12 cellular contexts compared by ENCODE assay signal in genomic region chr3:39414421-39414907, GRCh38. TPM values are rescaled to one million over a fixed set of nuclear protein-coding genes. Genes with fewer than 3 reads are reported as not detected.
DNase-seq lines count a peak whose midpoint lies in the region; ATAC-seq and TF ChIP-seq lines count a peak whose summit lies in the region.
"Had no signal": no experiment of that assay in that cellular context is flagged by ENCODE, and none has a peak within 500 bp of the region (broad histone marks: within the 10 kb centered on the region; RNA-seq: fewer than 3 reads in every experiment).

No MANE protein-coding gene starts in this region.

- CTCF ChIA-PET in Caco-2 (lab: Charles Lee) = no interaction called here
- CTCF ChIA-PET in HCT116 (lab: Charles Lee) = interaction anchor here (1.1 to 4.0 kb wide), 2 partner anchors 32 to 84 kb away, joined by 4 to 37 read pairs; no protein-coding TSS in a partner anchor
- CTCF ChIA-PET in activated CD8-positive, alpha-beta memory T cell treated with anti-CD3 and anti-CD28 coated beads, Interleukin-2, amount 10 ng/mL, durations not matched to agents 7 days and 5 days (lab: Charles Lee) = interaction anchor here (1.4 to 4.4 kb wide), 3 partner anchors 8 to 33 kb away, joined by 3 to 30 read pairs (median 8); partner anchors contain the start of gene RPSA

- H3K4me1 Mint-ChIP-seq in Caco-2 (ENCODE audit: low read depth, unreplicated experiment) = peaks cover 17% of the 10 kb centered on the region
- H3K4me1 Mint-ChIP-seq in activated CD8-positive, alpha-beta memory T cell treated with anti-CD3 and anti-CD28 coated beads, Interleukin-2, amount 10 ng/mL, durations not matched to agents 7 days and 5 days = peaks cover 21% of the 10 kb centered on the region

- ATAC-seq in HCT116 (peak; percentile 31), HG02798 (IDR thresholded peaks at IDR 0.05; ENCODE audit: poor library complexity, unreplicated experiment) (no peak), HG02870 (IDR thresholded peaks at IDR 0.05; ENCODE audit: unreplicated experiment) (no peak)
- ATAC-seq in activated CD8-positive, alpha-beta memory T cell treated with anti-CD3 and anti-CD28 coated beads, Interleukin-2, amount 10 ng/mL, durations not matched to agents 7 days and 5 days = no peak

- H3K27ac ChIP-seq in HCT116 (ENCODE audit: low read depth, low read length) = peak overlapping the region; percentile 54
- H3K27ac ChIP-seq in mesenchymal stem cell (ENCODE audit: low read length, poor library complexity, severe bottlenecking) = no peak overlapping the region
- H3K27ac ChIP-seq: right lobe of liver, uterus had no signal

- TF ChIP-seq CTCF in Caco-2 (IDR thresholded peaks at IDR 0.05; ENCODE audit: insufficient read depth in 1 of 2, low read depth in 1 of 2, low read length in 1 of 2, severe bottlenecking in 1 of 2, unreplicated experiment in 1 of 2) (no peak), HCT116 (IDR thresholded peaks at IDR 0.05 in 2 of 3, conservative IDR thresholded peaks at IDR 0.05 in 1 of 3; ENCODE audit: borderline replicate concordance in 1 of 3, insufficient read depth in 1 of 3, low read depth in 2 of 3, low read length in 2 of 3) (no peak)

- H3K4me3 ChIP-seq in Caco-2 (ENCODE audit: low read depth, low read length) = no peak overlapping the region
- no peak overlapping the region for H3K4me3 ChIP-seq in HCT116 (replicated peaks in 1 of 2; ENCODE audit: low read depth in 1 of 2, low read length in 2 of 2)
- no peak overlapping the region for H3K4me3 ChIP-seq in mesenchymal stem cell (ENCODE audit: insufficient read depth in 1 of 2, low read depth in 1 of 2, low read length in 2 of 2)
- H3K4me3 ChIP-seq: right lobe of liver, uterus had no signal

- no peak overlapping the region for H4K91ac ChIP-seq in mesenchymal stem cell (ENCODE audit: low read length)

- H3K9me2 ChIP-seq in HCT116 (ENCODE audit: insufficient read depth) = no peaks in the 10 kb centered on the region

- no peak overlapping the region for H2BK12ac ChIP-seq in mesenchymal stem cell (ENCODE audit: low read length in 2 of 2)

- POLR2A ChIA-PET in Caco-2 (lab: Charles Lee) (no interaction called here), HCT116 (lab: Charles Lee) (no interaction called here)

- H4K8ac ChIP-seq in mesenchymal stem cell (ENCODE audit: low read length) = no peak overlapping the region

- H3K27ac Mint-ChIP-seq in Caco-2 (ENCODE audit: unreplicated experiment) = peak overlapping the region; percentile 39
- H3K27ac Mint-ChIP-seq in activated CD8-positive, alpha-beta memory T cell treated with anti-CD3 and anti-CD28 coated beads, Interleukin-2, amount 10 ng/mL, durations not matched to agents 7 days and 5 days = peak overlapping the region; percentile 5

- no peaks in the 10 kb centered on the region for H3K9me3 ChIP-seq in Caco-2
- no peaks in the 10 kb centered on the region for H3K9me3 ChIP-seq in HCT116 (ENCODE audit: control insufficient read depth in 1 of 2, insufficient read depth in 1 of 2, low read depth in 1 of 2, low read length in 2 of 2)
- no peaks in the 10 kb centered on the region for H3K9me3 ChIP-seq in mesenchymal stem cell (ENCODE audit: control insufficient read depth, low read length)
- H3K9me3 ChIP-seq: right lobe of liver, uterus had no signal

- H2BK5ac ChIP-seq in mesenchymal stem cell (ENCODE audit: low read depth, low read length, poor library complexity, severe bottlenecking) = no peak overlapping the region

- H2AFZ ChIP-seq in HCT116 (ENCODE audit: low read depth, low read length, poor library complexity, severe bottlenecking) (no peak overlapping the region), mesenchymal stem cell (ENCODE audit: low read depth, low read length) (no peak overlapping the region)

- peaks cover 39% of the 10 kb centered on the region; the same call in 1 of the 2 replicates for H4K20me1 ChIP-seq in HCT116 (ENCODE audit: insufficient read depth)

- H2AK5ac ChIP-seq in mesenchymal stem cell (ENCODE audit: low read length, severe bottlenecking) = no peak overlapping the region

- DNase-seq in Caco-2 = no peak
- no peak for DNase-seq in HCT116 (ENCODE audit: low read depth, low spot score)
- DNase-seq in activated CD8-positive, alpha-beta memory T cell treated with anti-CD3 and anti-CD28 coated beads, Interleukin-2, amount 10 ng/mL, durations not matched to agents 7 days and 5 days = no peak
- no peak for DNase-seq in mesenchymal stem cell
- no peak for DNase-seq in Ammon's horn (ENCODE audit: low spot score)
- no peak for DNase-seq in medulla oblongata (ENCODE audit: extremely low spot score)
- DNase-seq: hippocampal formation, NCI-H510A, right lobe of liver, uterus had no signal

- H3K23ac ChIP-seq in mesenchymal stem cell (ENCODE audit: low read length in 2 of 2) = no peak overlapping the region

- H3K4me1 ChIP-seq in Caco-2 (peaks cover 6% of the 10 kb centered on the region; the same call in 1 of the 2 replicates), HCT116 (ENCODE audit: control insufficient read depth in 1 of 2, insufficient read depth in 2 of 2, low read length in 2 of 2) (peaks cover 0 to 26% of the 10 kb centered on the region in 2 experiments; a peak in 2 of 4 replicates), mesenchymal stem cell (ENCODE audit: control insufficient read depth, insufficient read depth, low read depth, low read length) (peaks cover 9% of the 10 kb centered on the region)
- H3K4me1 ChIP-seq: right lobe of liver, uterus had no signal

- BruUV-seq in Caco-2 (replicated peaks; lab: Mats Ljungman, UMichigan) = no TSS peak
- no TSS peak for BruUV-seq in HCT116 (replicated peaks; lab: Mats Ljungman, UMichigan)

- no peak for TF ChIP-seq RAD21 in HCT116 (IDR thresholded peaks at IDR 0.05; ENCODE audit: low read depth)

- H3K4ac ChIP-seq in mesenchymal stem cell (ENCODE audit: low read depth in 1 of 2, low read length in 2 of 2) = no peak overlapping the region

- peaks cover 22% of the 10 kb centered on the region for H3K79me2 ChIP-seq in HCT116 (ENCODE audit: insufficient read depth, low read length)

- H2BK120ac ChIP-seq in mesenchymal stem cell (ENCODE audit: low read depth, low read length) = no peak overlapping the region

- peak overlapping the region; percentile 30 for H2BK15ac ChIP-seq in mesenchymal stem cell (ENCODE audit: low read depth, poor library complexity, severe bottlenecking)

- no peaks in the 10 kb centered on the region for H3K27me3 ChIP-seq in Caco-2 (replicated peaks; ENCODE audit: control insufficient read depth, insufficient read depth, low read length)
- no peaks in the 10 kb centered on the region for H3K27me3 ChIP-seq in HCT116 (ENCODE audit: insufficient read depth, low read length)
- H3K27me3 ChIP-seq in mesenchymal stem cell (ENCODE audit: control insufficient read depth in 1 of 2, insufficient read depth in 1 of 2, low read length in 2 of 2) = no peaks in the 10 kb centered on the region
- H3K27me3 ChIP-seq: right lobe of liver, uterus had no signal

- no peak overlapping the region for H3K4me2 ChIP-seq in HCT116 (ENCODE audit: low read length)
- no peak overlapping the region for H3K4me2 ChIP-seq in mesenchymal stem cell (ENCODE audit: low read length, poor library complexity, severe bottlenecking)

- no peak overlapping the region for H3K14ac ChIP-seq in mesenchymal stem cell (ENCODE audit: low read length in 2 of 2)

- H3K4me3 Mint-ChIP-seq in Caco-2 (ENCODE audit: unreplicated experiment) = no peak overlapping the region
- H3K4me3 Mint-ChIP-seq in activated CD8-positive, alpha-beta memory T cell treated with anti-CD3 and anti-CD28 coated beads, Interleukin-2, amount 10 ng/mL, durations not matched to agents 7 days and 5 days = no peak overlapping the region

- no peak overlapping the region for H3K18ac ChIP-seq in mesenchymal stem cell (ENCODE audit: low read depth in 1 of 2, low read length in 2 of 2)

- H3K36me3 Mint-ChIP-seq in Caco-2 (ENCODE audit: insufficient read depth, unreplicated experiment) = peaks cover 70% of the 10 kb centered on the region
- H3K36me3 Mint-ChIP-seq in activated CD8-positive, alpha-beta memory T cell treated with anti-CD3 and anti-CD28 coated beads, Interleukin-2, amount 10 ng/mL, durations not matched to agents 7 days and 5 days = peaks cover 42% of the 10 kb centered on the region

- H3K27me3 Mint-ChIP-seq in Caco-2 (ENCODE audit: insufficient read depth, unreplicated experiment) = no peaks in the 10 kb centered on the region
- no peaks in the 10 kb centered on the region for H3K27me3 Mint-ChIP-seq in activated CD8-positive, alpha-beta memory T cell treated with anti-CD3 and anti-CD28 coated beads, Interleukin-2, amount 10 ng/mL, durations not matched to agents 7 days and 5 days

- no peaks in the 10 kb centered on the region for H3K9me3 Mint-ChIP-seq in Caco-2 (ENCODE audit: unreplicated experiment)
- no peaks in the 10 kb centered on the region for H3K9me3 Mint-ChIP-seq in activated CD8-positive, alpha-beta memory T cell treated with anti-CD3 and anti-CD28 coated beads, Interleukin-2, amount 10 ng/mL, durations not matched to agents 7 days and 5 days (ENCODE audit: low read depth)

- no peak for TF ChIP-seq POLR2A in HCT116 (IDR thresholded peaks at IDR 0.05; ENCODE audit: borderline replicate concordance, extremely low read depth, insufficient read depth, insufficient read length)

- intact Hi-C loops in Caco-2 (cut with micrococcal nuclease; ENCODE audit: unreplicated experiment) = no loop called here
- intact Hi-C loops in HCT116 (cut with micrococcal nuclease) = loop anchor here (10.0 kb wide), 1 partner anchor 900 kb away; no protein-coding TSS in a partner anchor

- peaks cover 11% of the 10 kb centered on the region for H3K79me1 ChIP-seq in mesenchymal stem cell (replicated peaks; ENCODE audit: low read length, poor library complexity, severe bottlenecking)

- RAD21 ChIA-PET in HCT116 (lab: Charles Lee; ENCODE audit: low non-redundant PET in 1 of 2, low total read pairs in 2 of 2, uncharacterized antibody in 2 of 2, unreplicated experiment in 2 of 2) = no interaction called here

- peaks cover 4% of the 10 kb centered on the region for H3K36me3 ChIP-seq in Caco-2 (ENCODE audit: control insufficient read depth, insufficient read depth, low read length)
- peaks cover 30 to 45% of the 10 kb centered on the region in 2 experiments for H3K36me3 ChIP-seq in HCT116 (ENCODE audit: control insufficient read depth in 1 of 2, insufficient read depth in 2 of 2, low read length in 2 of 2)
- H3K36me3 ChIP-seq in mesenchymal stem cell (ENCODE audit: control insufficient read depth in 1 of 2, insufficient read depth in 2 of 2, low read depth in 1 of 2, low read length in 2 of 2) = peaks cover 44 to 56% of the 10 kb centered on the region in 2 experiments
- H3K36me3 ChIP-seq: uterus had no signal

- WGBS in mesenchymal stem cell = 90% methylated on average over 2 of the region's 2 CpGs

- H3K9ac ChIP-seq in HCT116 (ENCODE audit: low read length) (no peak overlapping the region), mesenchymal stem cell (ENCODE audit: low read length) (peak overlapping the region; percentile 1)

RNA-seq across cellular contexts. Expression of gene RPSA, which starts 7.9 kb away (rescaled TPM):
- 1,548 and 1,562 TPM in 2 replicates for total RNA-seq in Caco-2 (2022)
- total RNA-seq in HCT116 (2021; ENCODE audit: unreplicated experiment) = 2,486 TPM
- 3,310 and 3,338 TPM in 2 replicates for polyA plus RNA-seq in HCT116 (2012)
- total RNA-seq in activated CD8-positive, alpha-beta memory T cell treated with anti-CD3 and anti-CD28 coated beads, Interleukin-2, amount 10 ng/mL, durations not matched to agents 7 days and 5 days = 1,000 to 10,000 TPM; 1,232 to 1,591 TPM
- 1,855 TPM for polyA plus RNA-seq in mesenchymal stem cell (2013, experiment 1 of 2)
- polyA plus RNA-seq in mesenchymal stem cell (2013, experiment 2 of 2) = 1,954 TPM

RNA-seq across cellular contexts. Expression of gene SLC25A38, which starts 31.3 kb away (rescaled TPM):
- total RNA-seq in Caco-2 (2022) = 33.1 and 37.7 TPM in 2 replicates
- total RNA-seq in HCT116 (2021; ENCODE audit: unreplicated experiment) = 26.7 TPM
- 17.0 and 23.9 TPM in 2 replicates for polyA plus RNA-seq in HCT116 (2012)
- total RNA-seq in activated CD8-positive, alpha-beta memory T cell treated with anti-CD3 and anti-CD28 coated beads, Interleukin-2, amount 10 ng/mL, durations not matched to agents 7 days and 5 days = 10 to 100 TPM; 36.2 to 55.9 TPM
- polyA plus RNA-seq in mesenchymal stem cell (2013, experiment 1 of 2) = 29.8 TPM
- polyA plus RNA-seq in mesenchymal stem cell (2013, experiment 2 of 2) = 29.6 TPM

RNA-seq across cellular contexts. Expression of gene MOBP, which starts 53.0 kb away (rescaled TPM):
- total RNA-seq in Caco-2 (2022) (0.27 and 0.60 TPM in 2 replicates), HCT116 (2021; ENCODE audit: unreplicated experiment) (not detected)
- polyA plus RNA-seq in HCT116 (2012) = not detected in 2 replicates
- total RNA-seq in activated CD8-positive, alpha-beta memory T cell treated with anti-CD3 and anti-CD28 coated beads, Interleukin-2, amount 10 ng/mL, durations not matched to agents 7 days and 5 days = not detected
- under 0.01 TPM for polyA plus RNA-seq in mesenchymal stem cell (2013, experiment 1 of 2)
- polyA plus RNA-seq in mesenchymal stem cell (2013, experiment 2 of 2) = not detected
- total RNA-seq: right lobe of liver had no signal
